In the genomic region with DNA sequence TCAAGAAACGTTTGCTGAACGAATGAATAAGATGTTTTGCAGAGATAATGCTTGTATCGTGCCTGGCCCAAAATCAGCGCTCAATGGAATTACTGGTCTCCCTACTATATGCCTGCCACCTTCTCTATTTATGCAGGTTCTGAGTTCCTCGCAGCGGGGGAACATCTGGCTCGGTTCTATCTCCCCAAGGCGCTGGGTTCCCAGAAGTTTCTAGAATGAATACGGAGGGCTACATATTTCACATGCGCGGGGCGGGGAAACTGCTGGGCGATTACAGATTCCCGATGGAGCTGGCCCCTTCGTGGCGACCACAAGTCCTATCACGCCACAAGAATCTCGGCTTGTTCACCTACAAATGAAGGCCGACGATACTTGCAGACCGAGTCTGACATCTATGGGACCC, we compare ENCODE assay signal across 8 cellular contexts.
DNase-seq lines count a peak whose midpoint lies in the region; ATAC-seq and TF ChIP-seq lines count a peak whose summit lies in the region.

No MANE protein-coding gene starts in this region.

- H3K27me3 Mint-ChIP-seq in nephron (ENCODE audit: low read depth): no peaks in the 10 kb centered on the region

- peak overlapping the region; percentile 90 for H3K27ac ChIP-seq in BLaER1

- H3K27ac Mint-ChIP-seq in nephron: peak overlapping the region; percentile 84 to 96 (median 95)

- ATAC-seq in GM21717 (IDR thresholded peaks at IDR 0.05; ENCODE audit: unreplicated experiment): peak; percentile 20

- peaks cover 33% of the 10 kb centered on the region for H4K20me1 ChIP-seq in BLaER1

- H3K4me3 Mint-ChIP-seq in nephron: peak overlapping the region; percentile 96 to 97 (median 96)

- peaks cover 4% of the 10 kb centered on the region for H3K36me3 Mint-ChIP-seq in nephron (ENCODE audit: low read depth)

- H3K4me1 Mint-ChIP-seq in nephron: peaks cover 34% of the 10 kb centered on the region

- H3K9me3 Mint-ChIP-seq in nephron: no peaks in the 10 kb centered on the region

- TF ChIP-seq CTCF in nephron (IDR thresholded peaks at IDR 0.05; ENCODE audit: unreplicated experiment in 3 of 3): no peak

- H3K4me1 ChIP-seq in BLaER1: peaks cover 29% of the 10 kb centered on the region
- peaks cover 12% of the 10 kb centered on the region for H3K4me1 ChIP-seq in endocrine pancreas (ENCODE audit: control insufficient read depth, insufficient read depth, low read length)

- H3K4me2 ChIP-seq in BLaER1: peak overlapping the region; percentile 99

- H3K36me3 ChIP-seq in BLaER1 (peaks cover 30% of the 10 kb centered on the region), endocrine pancreas (ENCODE audit: control insufficient read depth, insufficient read depth, low read length) (no peaks in the 10 kb centered on the region)

- no peaks in the 10 kb centered on the region for H3K27me3 ChIP-seq in BLaER1
- H3K27me3 ChIP-seq in endocrine pancreas (ENCODE audit: control insufficient read depth, insufficient read depth, low read length): no peaks in the 10 kb centered on the region

- peak overlapping the region; percentile 80 for H3K4me3 ChIP-seq in BLaER1
- peak overlapping the region; percentile 92 for H3K4me3 ChIP-seq in endocrine pancreas (ENCODE audit: control insufficient read depth, insufficient read depth, low read length)

- DNase-seq in NCI-H69 (lab: John Stamatoyannopoulos, UW) (peak; percentile 82), ecto neural progenitor cell (ENCODE audit: low spot score) (no peak), NCI-H128 (lab: John Stamatoyannopoulos, UW; ENCODE audit: unreplicated experiment) (no peak), SHP77 (lab: John Stamatoyannopoulos, UW) (no peak)

- H3K9ac ChIP-seq in BLaER1 (peak overlapping the region; percentile 87), endocrine pancreas (ENCODE audit: control insufficient read depth, insufficient read depth, low read length) (peak overlapping the region; percentile 80)

- no peaks in the 10 kb centered on the region for H3K9me3 ChIP-seq in BLaER1
- no peaks in the 10 kb centered on the region for H3K9me3 ChIP-seq in endocrine pancreas (ENCODE audit: control insufficient read depth, low read length)
